20 cellular contexts compared by ENCODE assay signal in genomic region chr2:209900638-209901037, GRCh38.
A peak's percentile ranks its signal among the peaks of the same experiment; 100 is the strongest.
DNase-seq lines count a peak whose midpoint lies in the region; ATAC-seq, FAIRE-seq and TF ChIP-seq lines count a peak whose summit lies in the region.
"Had no signal": no experiment of that assay in that cellular context is flagged by ENCODE, and none has a peak within 500 bp of the region (broad histone marks: within the 10 kb centered on the region; RNA-seq: fewer than 3 reads in every experiment).

No MANE protein-coding gene starts in this region.

- no peaks in the 10 kb centered on the region for H3K36me3 ChIP-seq in MM.1S (replicated peaks; ENCODE audit: insufficient read depth, low read length)
- no peaks in the 10 kb centered on the region for H3K36me3 ChIP-seq in GM12878 (ENCODE audit: control insufficient read depth in 2 of 2, insufficient read depth in 2 of 2, low read length in 1 of 2)
- peaks cover 0 to 4% of the 10 kb centered on the region in 2 experiments for H3K36me3 ChIP-seq in SK-N-SH (replicated peaks in 1 of 2; ENCODE audit: control insufficient read depth in 1 of 2, insufficient read depth in 2 of 2, low read length in 1 of 2)
- no peaks in the 10 kb centered on the region for H3K36me3 ChIP-seq in thyroid gland

- H3F3A ChIP-seq in MM.1S (ENCODE audit: insufficient read depth, low read length) (peaks cover 10% of the 10 kb centered on the region; the same call in 1 of the 2 replicates), SK-N-SH (replicated peaks; ENCODE audit: insufficient read depth) (peaks cover 13% of the 10 kb centered on the region)

- intact Hi-C loops in GM12878 (cut with micrococcal nuclease; ENCODE audit: unreplicated experiment), result no loop called here
- intact Hi-C loops in thyroid gland (cut with DNase I), result no loop called here

- H3K9me3 ChIP-seq in MM.1S (replicated peaks; ENCODE audit: insufficient read depth, low read length), result no peaks in the 10 kb centered on the region
- no peaks in the 10 kb centered on the region for H3K9me3 ChIP-seq in GM12878 (replicated peaks; ENCODE audit: control insufficient read depth, insufficient read depth, low read length)
- no peaks in the 10 kb centered on the region for H3K9me3 ChIP-seq in SK-N-SH
- H3K9me3 ChIP-seq in thyroid gland, result no peaks in the 10 kb centered on the region
- H3K9me3 ChIP-seq: BE2C had no signal

- H3K9me2 ChIP-seq in MM.1S (replicated peaks; ENCODE audit: insufficient read depth, low read length) (no peaks in the 10 kb centered on the region), SK-N-SH (no peaks in the 10 kb centered on the region)

- H3K4me3 ChIP-seq in MM.1S (ENCODE audit: low read length), result peak overlapping the region; percentile 41
- no peak overlapping the region for H3K4me3 ChIP-seq in GM12878
- H3K4me3 ChIP-seq in SK-N-SH (ENCODE audit: low read depth in 2 of 2, low read length in 1 of 2), result no peak overlapping the region
- no peak overlapping the region for H3K4me3 ChIP-seq in thyroid gland (replicated peaks in 1 of 3)
- H3K4me3 ChIP-seq: K562 had no signal

- H3K79me2 ChIP-seq in MM.1S (ENCODE audit: low read length) (no peaks in the 10 kb centered on the region), GM12878 (ENCODE audit: control insufficient read depth, insufficient read depth, low read length) (no peaks in the 10 kb centered on the region), SK-N-SH (ENCODE audit: insufficient read depth) (no peaks in the 10 kb centered on the region)

- H4K20me1 ChIP-seq in MM.1S (ENCODE audit: insufficient read depth, low read length) (no peaks in the 10 kb centered on the region), GM12878 (ENCODE audit: control insufficient read depth, insufficient read depth) (no peaks in the 10 kb centered on the region), SK-N-SH (ENCODE audit: insufficient read depth) (no peaks in the 10 kb centered on the region)

- H3K4me2 ChIP-seq in MM.1S (ENCODE audit: low read depth, low read length), result peak overlapping the region; percentile 64
- H3K4me2 ChIP-seq in GM12878 (ENCODE audit: control insufficient read depth, insufficient read depth), result no peak overlapping the region
- no peak overlapping the region for H3K4me2 ChIP-seq in SK-N-SH

- H3K4me1 ChIP-seq in MM.1S (ENCODE audit: low read length), result peaks cover 5% of the 10 kb centered on the region; the same call in 1 of the 2 replicates
- H3K4me1 ChIP-seq in GM12878 (ENCODE audit: control insufficient read depth, insufficient read depth, low read length), result no peaks in the 10 kb centered on the region
- 0 out of 4 replicates have a peak, but pooled peaks cover 0 to 5% of the 10 kb centered on the region in 2 experiments for H3K4me1 ChIP-seq in SK-N-SH (ENCODE audit: control insufficient read depth in 1 of 2, insufficient read depth in 2 of 2, low read depth in 1 of 2, low read length in 1 of 2)
- no peaks in the 10 kb centered on the region for H3K4me1 ChIP-seq in thyroid gland
- H3K4me1 ChIP-seq: BE2C had no signal

- no peak for TF ChIP-seq EP300 in GM12878 (IDR thresholded peaks at IDR 0.05; ENCODE audit: borderline replicate concordance in 1 of 2, control insufficient read depth in 1 of 2, low read depth in 2 of 2, low read length in 2 of 2)
- no peak for TF ChIP-seq EP300 in SK-N-SH (IDR thresholded peaks at IDR 0.05; ENCODE audit: borderline replicate concordance in 1 of 2, low read depth in 1 of 2, low read length in 1 of 2)

- H3K9ac ChIP-seq in MM.1S (ENCODE audit: low read length) (no peak overlapping the region), GM12878 (ENCODE audit: control insufficient read depth, insufficient read depth, low read length) (no peak overlapping the region), SK-N-SH (no peak overlapping the region)

- no TSS peak for BruUV-seq in GM12878 (replicated peaks; lab: Mats Ljungman, UMichigan)

- SMC1A ChIA-PET in GM12878 (lab: Charles Lee; ENCODE audit: uncharacterized antibody, unreplicated experiment), result no interaction called here

- H3K27ac ChIP-seq in MM.1S (ENCODE audit: low read length) (no peak overlapping the region), GM12878 (ENCODE audit: control insufficient read depth, insufficient read depth) (no peak overlapping the region), SK-N-SH (ENCODE audit: low read depth in 2 of 2, low read length in 1 of 2) (no peak overlapping the region), thyroid gland (no peak overlapping the region)

- TF ChIP-seq RAD21 in GM12878 (IDR thresholded peaks at IDR 0.05; ENCODE audit: insufficient read depth, low read depth, low read length) (no peak), SK-N-SH (IDR thresholded peaks at IDR 0.05; ENCODE audit: low read length) (no peak)

- CTCF ChIA-PET in GM12878 (lab: Yijun Ruan, JAX) (no interaction called here), SK-N-SH (lab: Yijun Ruan, JAX) (interaction anchor here (1.2 to 1.7 kb wide), 2 partner anchors 21 to 49 kb away, joined by 3 read pairs; no protein-coding TSS in a partner anchor)

- RAD21 ChIA-PET in GM12878 (lab: Charles Lee; ENCODE audit: unreplicated experiment), result no interaction called here

- no peak for TF ChIP-seq POLR2A in GM12878 (IDR thresholded peaks at IDR 0.05; ENCODE audit: low read depth, low read length)
- no peak for TF ChIP-seq POLR2A in thyroid gland (IDR thresholded peaks at IDR 0.05)

- POLR2A ChIA-PET in GM12878 (lab: Charles Lee), result no interaction called here
- POLR2A ChIA-PET in SK-N-SH (lab: Yijun Ruan, JAX), result no interaction called here

- peak; percentile 55 for ATAC-seq in GM19351 (IDR thresholded peaks at IDR 0.05; ENCODE audit: unreplicated experiment)
- peak; percentile 38 for ATAC-seq in HG02759 (IDR thresholded peaks at IDR 0.05; ENCODE audit: unreplicated experiment)
- no peak for ATAC-seq in GM12878
- ATAC-seq: K562 had no signal

- DNase-seq in MM.1S (peak; percentile 58), GM12878 (ENCODE audit: low read depth, low spot score) (no peak), MV-4-11 (lab: John Stamatoyannopoulos, UW) (no peak), SK-N-SH (no peak), thyroid gland (no peak), midbrain (lab: John Stamatoyannopoulos, UW) (no peak)
- DNase-seq: ACHN; BE2C; CD4-positive, alpha-beta memory T cell; DMS153; DMS79; GDM1; GOT3; H9; IMR-90 had no signal

- no peak overlapping the region for H2AFZ ChIP-seq in MM.1S (ENCODE audit: low read length)
- no peak overlapping the region for H2AFZ ChIP-seq in GM12878 (ENCODE audit: control insufficient read depth, low read depth, low read length)
- no peak overlapping the region for H2AFZ ChIP-seq in SK-N-SH (ENCODE audit: low read depth)

- no peak for TF ChIP-seq CTCF in MM.1S (IDR thresholded peaks at IDR 0.05; ENCODE audit: low read length)
- no peak for TF ChIP-seq CTCF in GM12878 (IDR thresholded peaks at IDR 0.05 in 2 of 3, conservative IDR thresholded peaks at IDR 0.05 in 1 of 3; ENCODE audit: control insufficient read depth in 2 of 3, extremely low read depth in 1 of 3, insufficient read depth in 1 of 3, low read depth in 3 of 3, low read length in 3 of 3)
- no peak for TF ChIP-seq CTCF in SK-N-SH (IDR thresholded peaks at IDR 0.05)
- no peak for TF ChIP-seq CTCF in thyroid gland (IDR thresholded peaks at IDR 0.05)

- no peak for FAIRE-seq in GM12878 (lab: Jason Lieb, UNC)
- FAIRE-seq: A204.1, HTR-8/SVneo, K562 had no signal

- 0% methylated on average over 1 of the region's 1 CpG for WGBS in GM12878 (ENCODE audit: insufficient coverage, insufficient replicate concordance, low lambda C conversion rate, missing lambda C conversion rate)
- WGBS in SK-N-SH (ENCODE audit: low lambda C conversion rate), result 90% methylated on average over 1 of the region's 1 CpG
- 37 to 54% methylated on average over 1 of the region's 1 CpG for WGBS in thyroid gland, 2 donors

- peaks cover 43% of the 10 kb centered on the region for H3K27me3 ChIP-seq in MM.1S (replicated peaks; ENCODE audit: insufficient read depth, low read length)
- H3K27me3 ChIP-seq in GM12878 (replicated peaks in 1 of 2; ENCODE audit: control insufficient read depth in 2 of 2, insufficient read depth in 2 of 2, low read length in 1 of 2), result peaks cover 0 to 1% of the 10 kb centered on the region in 2 experiments; a peak in 2 of 4 replicates
- H3K27me3 ChIP-seq in SK-N-SH (ENCODE audit: insufficient read depth), result no peaks in the 10 kb centered on the region
- H3K27me3 ChIP-seq in thyroid gland, result no peaks in the 10 kb centered on the region
- H3K27me3 ChIP-seq: BE2C had no signal

- in situ Hi-C loops in GM12878 (cut with MboI), result no loop called here

TF ChIP-seq in GM12878, 131 proteins besides CTCF, POLR2A, EP300 and RAD21 (continues in another document):
- no peak for TF ChIP-seq BRCA1 (IDR thresholded peaks at IDR 0.05; ENCODE audit: low read depth, low read length)
- TF ChIP-seq ZNF217 (IDR thresholded peaks at IDR 0.05), result no peak
- TF ChIP-seq IKZF1 (conservative IDR thresholded peaks at IDR 0.05), result no peak
- TF ChIP-seq RUNX3 (IDR thresholded peaks at IDR 0.05; ENCODE audit: low read length), result peak; percentile 55
- TF ChIP-seq KDM1A (IDR thresholded peaks at IDR 0.05; ENCODE audit: borderline replicate concordance), result no peak

TF ChIP-seq in SK-N-SH, 30 proteins besides CTCF, POLR2A, EP300 and RAD21:
- TF ChIP-seq CHD2 (IDR thresholded peaks at IDR 0.05; ENCODE audit: low read length, partially characterized antibody) (no peak), FOSL2 (IDR thresholded peaks at IDR 0.05; ENCODE audit: borderline replicate concordance, low read depth) (no peak), RCOR1 (IDR thresholded peaks at IDR 0.05; ENCODE audit: low read length) (no peak), GATA2 (CRISPR knock-in tag; IDR thresholded peaks at IDR 0.05) (no peak), NFIC (IDR thresholded peaks at IDR 0.05; ENCODE audit: borderline replicate concordance) (no peak), ELF1 (IDR thresholded peaks at IDR 0.05) (no peak), RXRA (IDR thresholded peaks at IDR 0.05; ENCODE audit: borderline replicate concordance, low read depth) (no peak)
